Comparison of ENCODE assay signal across 8 cellular contexts in genomic region chr2:153519260-153519875, GRCh38. TPM values are rescaled to one million over a fixed set of nuclear protein-coding genes. Genes with fewer than 3 reads are reported as not detected.
DNase-seq lines count a peak whose midpoint lies in the region; ATAC-seq and TF ChIP-seq lines count a peak whose summit lies in the region.

No MANE protein-coding gene starts in this region.

- H3K4me1 Mint-ChIP-seq in H9, result peaks cover 0 to 7% of the 10 kb centered on the region in 2 experiments; a peak in 2 of 4 replicates
- H3K4me1 Mint-ChIP-seq in activated CD8-positive, alpha-beta memory T cell treated with anti-CD3 and anti-CD28 coated beads, Interleukin-2, amount 10 ng/mL, durations not matched to agents 7 days and 5 days, result no peaks in the 10 kb centered on the region

- no peak overlapping the region for H2BK12ac ChIP-seq in H9 (ENCODE audit: insufficient read length, low read depth, low read length)

- H3K4me2 ChIP-seq in H9 (ENCODE audit: insufficient read depth, insufficient read length, low read length) (no peak overlapping the region), osteoblast (ENCODE audit: insufficient read depth, low read length) (no peak overlapping the region)

- H3T11ph ChIP-seq in H9 (ENCODE audit: low read length), result no peak overlapping the region

- no peak overlapping the region for H3K4ac ChIP-seq in H9 (ENCODE audit: low read depth, low read length)

- H3K79me2 ChIP-seq in H9 (ENCODE audit: insufficient read depth, low read length) (no peaks in the 10 kb centered on the region), osteoblast (ENCODE audit: insufficient read depth, low read length) (no peaks in the 10 kb centered on the region)

- peaks cover 7 to 12% of the 10 kb centered on the region in 2 experiments; a peak in 4 of 5 replicates for H3K9me3 Mint-ChIP-seq in H9
- no peaks in the 10 kb centered on the region for H3K9me3 Mint-ChIP-seq in activated CD8-positive, alpha-beta memory T cell treated with anti-CD3 and anti-CD28 coated beads, Interleukin-2, amount 10 ng/mL, durations not matched to agents 7 days and 5 days (ENCODE audit: low read depth)

- peaks cover 7 to 22% (median 12%) of the 10 kb centered on the region in 3 experiments; a peak in 6 of 7 replicates for H3K36me3 Mint-ChIP-seq in H9 (ENCODE audit: insufficient read depth in 1 of 3, low read depth in 3 of 3)
- no peaks in the 10 kb centered on the region for H3K36me3 Mint-ChIP-seq in activated CD8-positive, alpha-beta memory T cell treated with anti-CD3 and anti-CD28 coated beads, Interleukin-2, amount 10 ng/mL, durations not matched to agents 7 days and 5 days

- no peaks in the 10 kb centered on the region for H3K79me1 ChIP-seq in H9 (ENCODE audit: insufficient read depth, low read depth, low read length, poor library complexity, severe bottlenecking)

- TF ChIP-seq CTCF in H9 (conservative IDR thresholded peaks at IDR 0.05) (peak; percentile 91), osteoblast (IDR thresholded peaks at IDR 0.05; ENCODE audit: extremely low read depth, low read depth, low read length) (peak; percentile 70)

- DNase-seq in COR-L47 (lab: John Stamatoyannopoulos, UW), result peak; percentile 42
- no peak for DNase-seq in H9
- DNase-seq in NCI-H446 treated with DMSO at 0.1 percent for 48 hours (lab: John Stamatoyannopoulos, UW), result peak; percentile 35
- peak; percentile 55 for DNase-seq in activated CD8-positive, alpha-beta memory T cell treated with anti-CD3 and anti-CD28 coated beads, Interleukin-2, amount 10 ng/mL, durations not matched to agents 7 days and 5 days
- peak; percentile 11 for DNase-seq in fibroblast of gingiva (ENCODE audit: low read depth)
- no peak for DNase-seq in osteoblast (ENCODE audit: insufficient read length, low spot score, missing footprints)

- no peak overlapping the region for H3K14ac ChIP-seq in H9 (ENCODE audit: insufficient read depth, low read length)

- no peak overlapping the region for H2AFZ ChIP-seq in H9 (ENCODE audit: low read length)
- no peak overlapping the region for H2AFZ ChIP-seq in osteoblast (ENCODE audit: low read length)

- WGBS in H9 (ENCODE audit: extremely low coverage, insufficient read length, low lambda C conversion rate), result no CpG with 5 or more reads among the region's 1 CpG

- no peak overlapping the region for H2BK20ac ChIP-seq in H9 (ENCODE audit: low read depth, low read length, poor library complexity, severe bottlenecking)

- no peaks in the 10 kb centered on the region for H3K27me3 Mint-ChIP-seq in H9 (ENCODE audit: low read depth)
- peaks cover 7% of the 10 kb centered on the region for H3K27me3 Mint-ChIP-seq in activated CD8-positive, alpha-beta memory T cell treated with anti-CD3 and anti-CD28 coated beads, Interleukin-2, amount 10 ng/mL, durations not matched to agents 7 days and 5 days

- H4K20me1 ChIP-seq in H9 (ENCODE audit: control insufficient read depth, insufficient read depth, insufficient read length), result no peaks in the 10 kb centered on the region
- no peaks in the 10 kb centered on the region for H4K20me1 ChIP-seq in osteoblast (ENCODE audit: insufficient read depth, low read length)

- no peak for ATAC-seq in activated CD8-positive, alpha-beta memory T cell treated with anti-CD3 and anti-CD28 coated beads, Interleukin-2, amount 10 ng/mL, durations not matched to agents 7 days and 5 days
- ATAC-seq in GM21723 (IDR thresholded peaks at IDR 0.05; ENCODE audit: unreplicated experiment) (no peak), GM19324 (IDR thresholded peaks at IDR 0.05; ENCODE audit: low FRiP score, unreplicated experiment) (no peak)

- no peak overlapping the region for H2AK5ac ChIP-seq in H9 (ENCODE audit: insufficient read length, low read length)

- no peak overlapping the region for H3K23ac ChIP-seq in H9 (ENCODE audit: insufficient read length, low read depth, low read length)

- H3K18ac ChIP-seq in H9 (ENCODE audit: insufficient read length, low read depth, low read length), result no peak overlapping the region

- no peak overlapping the region for H3K56ac ChIP-seq in H9 (ENCODE audit: insufficient read length, low read depth, low read length)

- H3K27ac ChIP-seq in H9 (ENCODE audit: insufficient read length, low read depth, low read length) (no peak overlapping the region), osteoblast (ENCODE audit: low read depth, low read length) (no peak overlapping the region)

- no peaks in the 10 kb centered on the region for H3K36me3 ChIP-seq in osteoblast (ENCODE audit: insufficient read depth, low read length)

- no peak overlapping the region for H2BK120ac ChIP-seq in H9 (ENCODE audit: low read depth, low read length, poor library complexity, severe bottlenecking)

- H3K4me3 ChIP-seq in osteoblast (ENCODE audit: insufficient read depth, low read length), result no peak overlapping the region

- CTCF ChIA-PET in activated CD8-positive, alpha-beta memory T cell treated with anti-CD3 and anti-CD28 coated beads, Interleukin-2, amount 10 ng/mL, durations not matched to agents 7 days and 5 days (lab: Charles Lee), result interaction anchor here (0.7 to 1.1 kb wide), 2 partner anchors 31 to 39 kb away, joined by 3 read pairs; no protein-coding TSS in a partner anchor

- H4K5ac ChIP-seq in H9 (ENCODE audit: insufficient read length, low read depth, low read length), result no peak overlapping the region

- no peak overlapping the region for H4K91ac ChIP-seq in H9 (ENCODE audit: insufficient read length, low read depth, low read length)

- H3K4me3 Mint-ChIP-seq in H9, result no peak overlapping the region
- no peak overlapping the region for H3K4me3 Mint-ChIP-seq in activated CD8-positive, alpha-beta memory T cell treated with anti-CD3 and anti-CD28 coated beads, Interleukin-2, amount 10 ng/mL, durations not matched to agents 7 days and 5 days

- no peak overlapping the region for H4K8ac ChIP-seq in H9 (replicated peaks; ENCODE audit: insufficient read length, low read depth, low read length)

- no peak overlapping the region for H2BK5ac ChIP-seq in H9 (ENCODE audit: insufficient read length, low read length)

- H3K27ac Mint-ChIP-seq in H9, result no peak overlapping the region
- no peak overlapping the region for H3K27ac Mint-ChIP-seq in activated CD8-positive, alpha-beta memory T cell treated with anti-CD3 and anti-CD28 coated beads, Interleukin-2, amount 10 ng/mL, durations not matched to agents 7 days and 5 days

- no peak overlapping the region for H2BK15ac ChIP-seq in H9 (ENCODE audit: low read depth, low read length)

- H3K9ac ChIP-seq in H9 (ENCODE audit: extremely low read depth, insufficient read length, low read length), result no peak overlapping the region

- no peaks in the 10 kb centered on the region for H3K23me2 ChIP-seq in H9 (ENCODE audit: insufficient read length, low read depth, low read length, poor library complexity, severe bottlenecking)

- H3K4me1 ChIP-seq in H9 (ENCODE audit: insufficient read depth, low read length) (no peaks in the 10 kb centered on the region), osteoblast (ENCODE audit: insufficient read depth, low read length) (no peaks in the 10 kb centered on the region)

- H3K27me3 ChIP-seq in H9 (ENCODE audit: insufficient read depth, low read length) (no peaks in the 10 kb centered on the region), osteoblast (ENCODE audit: insufficient read depth, low read length) (no peaks in the 10 kb centered on the region)

- no peaks in the 10 kb centered on the region for H3K9me3 ChIP-seq in H9 (ENCODE audit: control insufficient read depth, low read depth, low read length)
- H3K9me3 ChIP-seq in osteoblast (ENCODE audit: low read depth, low read length), result no peaks in the 10 kb centered on the region

RNA-seq across cellular contexts. Expression of gene RPRM, which starts 40.8 kb away (rescaled TPM):
- total RNA-seq in H9 (2021) (38.4 and 41.3 TPM in 2 replicates), osteoblast (0.29 and 0.36 TPM in 2 replicates)
- not detected for total RNA-seq in activated CD8-positive, alpha-beta memory T cell treated with anti-CD3 and anti-CD28 coated beads, Interleukin-2, amount 10 ng/mL, durations not matched to agents 7 days and 5 days

Comparison
In these comparisons a context has a peak if more than half of its experiments do, and no peak if none do; other contexts are left out.
1. DNase-seq: peak in COR-L47 (single experiment), NCI-H446 treated with DMSO at 0.1 percent for 48 hours (single experiment), activated CD8-positive, alpha-beta memory T cell treated with anti-CD3 and anti-CD28 coated beads, Interleukin-2, amount 10 ng/mL, durations not matched to agents 7 days and 5 days (single experiment) and fibroblast of gingiva (single experiment); none in H9 (single experiment) and osteoblast (single experiment).
2. RNA of gene RPRM, which starts 40.8 kb away (total RNA-seq): 38.4 to 41.3 TPM in H9; 0.29 to 0.36 TPM in osteoblast and not detected in activated CD8-positive, alpha-beta memory T cell treated with anti-CD3 and anti-CD28 coated beads, Interleukin-2, amount 10 ng/mL, durations not matched to agents 7 days and 5 days; every median in the first group is over 10 times any median in the second.